In the genomic region with DNA sequence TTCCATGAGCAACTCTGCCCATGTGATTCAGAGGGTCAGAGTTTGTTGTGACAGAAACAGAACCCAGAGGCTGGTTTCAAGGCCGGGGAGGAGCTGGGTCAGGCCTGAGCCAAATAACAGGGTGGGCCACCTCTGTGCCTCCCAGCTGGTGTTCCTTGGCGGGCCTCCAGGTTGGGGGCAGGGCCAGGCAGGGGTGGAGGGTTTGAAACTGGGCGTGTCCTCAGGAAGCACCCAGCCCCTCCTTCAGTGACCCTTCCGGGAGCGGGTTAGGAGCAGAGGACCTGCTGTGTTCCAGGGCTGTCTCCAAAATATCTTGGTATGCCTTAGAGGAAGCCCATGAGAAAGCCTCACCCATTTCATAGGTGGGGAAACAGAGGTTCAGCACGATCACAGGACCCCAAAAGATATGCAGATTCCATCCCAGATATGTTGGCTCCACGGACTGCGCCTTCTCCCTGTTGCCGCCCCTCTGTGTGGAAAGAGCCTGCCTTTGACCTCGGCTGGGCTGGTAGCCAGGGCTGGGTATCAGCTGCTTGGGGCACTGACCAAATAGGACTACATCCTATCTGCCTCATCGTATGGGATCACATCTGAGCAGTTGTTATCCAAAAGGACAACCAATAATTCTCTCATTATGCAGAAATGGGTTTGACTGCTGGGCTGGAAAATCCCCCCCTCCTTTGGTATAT, we compare ENCODE assay signal across 1 cellular context.
TF ChIP-seq lines count a peak whose summit lies in the region.

No MANE protein-coding gene starts in this region.

TF ChIP-seq in H1, 55 proteins besides CTCF, POLR2A, EP300 and RAD21:
- TF ChIP-seq ATF2 (IDR thresholded peaks at IDR 0.05; ENCODE audit: low read length) = no peak
- no peak for TF ChIP-seq BRCA1 (IDR thresholded peaks at IDR 0.05; ENCODE audit: low read depth, low read length)
- no peak for TF ChIP-seq NRF1 (IDR thresholded peaks at IDR 0.05; ENCODE audit: low read depth, low read length)
- TF ChIP-seq HDAC2 (IDR thresholded peaks at IDR 0.05; ENCODE audit: borderline replicate concordance in 1 of 2, low read depth in 2 of 2, low read length in 2 of 2) = no peak
- no peak for TF ChIP-seq SP1 (IDR thresholded peaks at IDR 0.05; ENCODE audit: low read depth, low read length)
TF ChIP-seq in H1: peak in this region for 0.
